In genomic region chr3:11370961-11371360, GRCh38 we compare ENCODE assay signal across 20 cellular contexts.
DNase-seq lines count a peak whose midpoint lies in the region; ATAC-seq and TF ChIP-seq lines count a peak whose summit lies in the region.
"Had no signal": no experiment of that assay in that cellular context is flagged by ENCODE, and none has a peak within 500 bp of the region (broad histone marks: within the 10 kb centered on the region; RNA-seq: fewer than 3 reads in every experiment).

No MANE protein-coding gene starts in this region.

- no peak overlapping the region for H3K4me3 ChIP-seq in endodermal cell (ENCODE audit: low read length)
- no peak overlapping the region for H3K4me3 ChIP-seq in neural progenitor cell
- no peak overlapping the region for H3K4me3 ChIP-seq in upper lobe of left lung
- H3K4me3 ChIP-seq: GM23338, Peyer's patch, SJSA1 had no signal

- ATAC-seq in activated naive CD4-positive, alpha-beta T cell treated with anti-CD3 and anti-CD28 coated beads, Interleukin-2, amount 50 U/mL, for 72 hours = no peak
- ATAC-seq in upper lobe of left lung (ENCODE audit: low FRiP score in 2 of 2) = no peak
- ATAC-seq: GM23338 had no signal

- H3K9me3 Mint-ChIP-seq in activated naive CD4-positive, alpha-beta T cell treated with anti-CD3 and anti-CD28 coated beads, Interleukin-2, amount 50 U/mL, for 72 hours = no peaks in the 10 kb centered on the region
- H3K9me3 Mint-ChIP-seq in endodermal cell = no peaks in the 10 kb centered on the region
- no peaks in the 10 kb centered on the region for H3K9me3 Mint-ChIP-seq in neural progenitor cell
- H3K9me3 Mint-ChIP-seq: GM23338 had no signal

- peak overlapping the region; percentile 2 to 5 for H3K27ac Mint-ChIP-seq in activated naive CD4-positive, alpha-beta T cell treated with anti-CD3 and anti-CD28 coated beads, Interleukin-2, amount 50 U/mL, for 72 hours
- peak overlapping the region; percentile 2 for H3K27ac Mint-ChIP-seq in endodermal cell
- H3K27ac Mint-ChIP-seq in neural progenitor cell = peak overlapping the region; percentile 59
- H3K27ac Mint-ChIP-seq: GM23338 had no signal

- no peaks in the 10 kb centered on the region for H3K27me3 Mint-ChIP-seq in endodermal cell (ENCODE audit: insufficient read depth)
- H3K27me3 Mint-ChIP-seq in neural progenitor cell (ENCODE audit: insufficient read depth, low read depth) = peaks cover 2% of the 10 kb centered on the region

- H3K9me3 ChIP-seq in endodermal cell (ENCODE audit: control insufficient read depth, low read length) (peaks cover 11% of the 10 kb centered on the region), neural progenitor cell (ENCODE audit: low read depth) (no peaks in the 10 kb centered on the region), upper lobe of left lung (no peaks in the 10 kb centered on the region)
- H3K9me3 ChIP-seq: Peyer's patch, SJSA1 had no signal

- no peaks in the 10 kb centered on the region for H3K27me3 ChIP-seq in endodermal cell (ENCODE audit: control insufficient read depth, insufficient read depth, low read length, poor library complexity, severe bottlenecking)
- H3K27me3 ChIP-seq in neural progenitor cell = no peaks in the 10 kb centered on the region
- H3K27me3 ChIP-seq in upper lobe of left lung = no peaks in the 10 kb centered on the region
- H3K27me3 ChIP-seq: Peyer's patch, SJSA1 had no signal

- H3K9ac ChIP-seq in endodermal cell (ENCODE audit: extremely low read depth, low read length, poor library complexity, severe bottlenecking) (no peak overlapping the region), neural progenitor cell (no peak overlapping the region)

- H3K4me2 ChIP-seq in neural progenitor cell = no peak overlapping the region
- H3K4me2 ChIP-seq: GM23338 had no signal

- H3K36me3 Mint-ChIP-seq in activated naive CD4-positive, alpha-beta T cell treated with anti-CD3 and anti-CD28 coated beads, Interleukin-2, amount 50 U/mL, for 72 hours = peaks cover 0 to 11% of the 10 kb centered on the region in 2 donors
- peaks cover 18% of the 10 kb centered on the region for H3K36me3 Mint-ChIP-seq in endodermal cell (ENCODE audit: low read depth)
- H3K36me3 Mint-ChIP-seq in neural progenitor cell = peaks cover 12% of the 10 kb centered on the region

- TF ChIP-seq POLR2A in upper lobe of left lung (IDR thresholded peaks at IDR 0.05) = no peak

- DNase-seq in activated naive CD4-positive, alpha-beta T cell treated with anti-CD3 and anti-CD28 coated beads, Interleukin-2, amount 50 U/mL, for 72 hours (ENCODE audit: low spot score in 2 of 2) = no peak
- DNase-seq in activated naive CD4-positive, alpha-beta T cell treated with Interleukin-2 at 50 U/mL for 16 hours = no peak
- DNase-seq in endodermal cell (no peak), neural progenitor cell (ENCODE audit: low spot score) (no peak), RPMI8226 (no peak), NCI-H1694 (lab: John Stamatoyannopoulos, UW) (no peak), upper lobe of left lung (no peak)
- DNase-seq: 8988T; AML-193; HCEC 1CT; KBM-7; MM.1S; NCI-H1048; NCI-H2227 treated with DMSO at 0.1 percent for 48 hours; NCI-H510A treated with DMSO at 0.1 percent for 48 hours; NK-92 treated with Interleukin-12 subunit alpha and Interleukin-12 subunit beta, amount 100 ng/mL, for 24 hours; Peyer's patch had no signal

- H3K36me3 ChIP-seq in endodermal cell (ENCODE audit: control insufficient read depth, insufficient read depth, low read length) (peaks cover 16% of the 10 kb centered on the region), neural progenitor cell (no peaks in the 10 kb centered on the region), upper lobe of left lung (peaks cover 0 to 7% (median 0%) of the 10 kb centered on the region in 4 donors)

- no peaks in the 10 kb centered on the region for H4K20me1 ChIP-seq in neural progenitor cell (ENCODE audit: low read depth)

- no peak for TF ChIP-seq CTCF in endodermal cell (conservative IDR thresholded peaks at IDR 0.05)
- TF ChIP-seq CTCF in neural progenitor cell (IDR thresholded peaks at IDR 0.05) = no peak
- no peak for TF ChIP-seq CTCF in upper lobe of left lung (IDR thresholded peaks at IDR 0.05)

- no peak for TF ChIP-seq EP300 in upper lobe of left lung (IDR thresholded peaks at IDR 0.05)

- 90 to 100% methylated on average over 3 to 4 of the region's 4 CpGs for WGBS in endodermal cell (ENCODE audit: insufficient coverage in 1 of 2, insufficient read length in 1 of 2), 2 experiments
- 61 to 86% methylated on average over 4 of the region's 4 CpGs for WGBS in upper lobe of left lung, 2 donors

- H3K79me2 ChIP-seq in neural progenitor cell (ENCODE audit: low read depth) = no peaks in the 10 kb centered on the region

- H3K4me1 Mint-ChIP-seq in endodermal cell (peaks cover 33% of the 10 kb centered on the region), neural progenitor cell (peaks cover 78% of the 10 kb centered on the region)

- peaks cover 16% of the 10 kb centered on the region for H3F3A ChIP-seq in neural progenitor cell (ENCODE audit: low read depth)

- H3K27ac ChIP-seq in endodermal cell (ENCODE audit: low read depth, low read length) = no peak overlapping the region
- no peak overlapping the region for H3K27ac ChIP-seq in neural progenitor cell
- no peak overlapping the region for H3K27ac ChIP-seq in upper lobe of left lung
- H3K27ac ChIP-seq: HL-60, Peyer's patch, SJSA1 had no signal

- H3K4me1 ChIP-seq in endodermal cell (ENCODE audit: control insufficient read depth, insufficient read depth, low read length) (no peaks in the 10 kb centered on the region), neural progenitor cell (peaks cover 34% of the 10 kb centered on the region), upper lobe of left lung (peaks cover 13 to 30% (median 23%) of the 10 kb centered on the region in 4 donors)

- H3K4me3 Mint-ChIP-seq in endodermal cell = no peak overlapping the region
- peak overlapping the region; percentile 1 for H3K4me3 Mint-ChIP-seq in neural progenitor cell
- H3K4me3 Mint-ChIP-seq: GM23338 had no signal

- H2AFZ ChIP-seq in neural progenitor cell (replicated peaks) = no peak overlapping the region
- H2AFZ ChIP-seq: GM23338 had no signal

Comparison
In these comparisons a context has a peak if more than half of its experiments do, and no peak if none do; other contexts are left out.
1. H3K27ac Mint-ChIP-seq: peak in every context shown above with its lines; median percentile 59 in neural progenitor cell; 4 in activated naive CD4-positive, alpha-beta T cell treated with anti-CD3 and anti-CD28 coated beads, Interleukin-2, amount 50 U/mL, for 72 hours; 2 in endodermal cell.